ENCODE assay signal across 7 cellular contexts in the genomic region with DNA sequence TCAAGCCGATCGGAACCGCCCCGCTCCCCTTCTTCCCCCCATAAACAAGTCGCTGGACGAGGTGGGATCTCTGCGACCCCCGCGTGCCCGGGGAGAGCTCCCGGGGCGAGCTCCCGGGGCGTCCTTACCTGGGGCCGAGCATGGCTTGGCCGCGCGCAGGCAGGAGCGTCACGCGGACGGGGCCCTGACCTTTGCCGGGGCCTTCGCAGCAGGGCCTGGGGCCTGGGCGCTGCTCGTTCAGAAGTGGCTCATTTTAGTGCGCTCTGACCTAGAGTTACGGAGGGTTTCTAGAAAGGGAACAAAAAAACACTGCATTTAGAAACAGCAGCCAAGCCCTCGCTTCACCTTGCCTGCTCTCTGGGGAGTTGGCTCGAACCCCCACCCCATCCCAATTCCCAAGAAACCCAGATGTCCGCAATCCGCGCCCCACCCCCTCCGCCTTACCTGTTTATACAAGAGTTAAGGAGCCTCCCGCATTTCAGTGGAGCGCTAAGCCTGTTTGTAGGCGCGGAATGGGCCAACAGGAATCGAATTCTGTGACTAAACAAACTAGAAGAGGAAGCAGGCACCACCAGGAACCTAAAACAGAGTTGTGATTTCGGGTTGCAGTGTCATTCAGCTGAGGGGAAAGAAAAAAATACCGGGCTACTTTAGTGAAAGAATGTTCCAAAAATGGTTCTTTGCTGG. TPM values are rescaled to one million over a fixed set of nuclear protein-coding genes. Genes with fewer than 3 reads are reported as not detected.
A peak's percentile ranks its signal among the peaks of the same experiment; 100 is the strongest.
DNase-seq lines count a peak whose midpoint lies in the region; ATAC-seq and TF ChIP-seq lines count a peak whose summit lies in the region.

No MANE protein-coding gene starts in this region.

- TF ChIP-seq CTCF in HFFc6 (IDR thresholded peaks at IDR 0.05) = no peak

- peaks cover 1% of the 10 kb centered on the region; the same call in 1 of the 2 replicates for H3K27me3 Mint-ChIP-seq in HFFc6 (ENCODE audit: insufficient read depth)
- peaks cover 37 to 47% of the 10 kb centered on the region in 2 donors for H3K27me3 Mint-ChIP-seq in natural killer cell treated with Interleukin-12 subunit alpha and Interleukin-12 subunit beta and Interleukin-15 and Interleukin-18, amount 100 ng/mL, for 72 hours

- H3K4me3 Mint-ChIP-seq in HFFc6 = peak overlapping the region; percentile 94; the same call in 1 of the 2 replicates
- H3K4me3 Mint-ChIP-seq in natural killer cell treated with Interleukin-12 subunit alpha and Interleukin-12 subunit beta and Interleukin-15 and Interleukin-18, amount 100 ng/mL, for 72 hours = peak overlapping the region; percentile 59

- DNase-seq in HFFc6 = no peak
- DNase-seq in NCI-H460 (ENCODE audit: extremely low read depth, low read depth) = peak; percentile 24
- no peak for DNase-seq in epithelial cell of prostate (ENCODE audit: low read depth, low spot score)
- DNase-seq in natural killer cell treated with Interleukin-12 subunit alpha and Interleukin-12 subunit beta and Interleukin-15 and Interleukin-18, amount 100 ng/mL, for 72 hours (ENCODE audit: low spot score) = no peak
- DNase-seq in NCI-H2029 (lab: John Stamatoyannopoulos, UW) = no peak
- DNase-seq in KG1 (lab: John Stamatoyannopoulos, UW) = no peak

- H3K4me1 Mint-ChIP-seq in HFFc6 (ENCODE audit: low read depth) = peaks cover 46% of the 10 kb centered on the region
- peaks cover 10 to 11% of the 10 kb centered on the region in 2 donors for H3K4me1 Mint-ChIP-seq in natural killer cell treated with Interleukin-12 subunit alpha and Interleukin-12 subunit beta and Interleukin-15 and Interleukin-18, amount 100 ng/mL, for 72 hours (ENCODE audit: low read depth in 2 of 2)

- H3K9me3 Mint-ChIP-seq in HFFc6 = no peaks in the 10 kb centered on the region
- H3K9me3 Mint-ChIP-seq in natural killer cell treated with Interleukin-12 subunit alpha and Interleukin-12 subunit beta and Interleukin-15 and Interleukin-18, amount 100 ng/mL, for 72 hours = no peaks in the 10 kb centered on the region

- peak overlapping the region; percentile 97 for H3K27ac ChIP-seq in epithelial cell of prostate

- no peak overlapping the region for H3K27ac Mint-ChIP-seq in HFFc6
- H3K27ac Mint-ChIP-seq in natural killer cell treated with Interleukin-12 subunit alpha and Interleukin-12 subunit beta and Interleukin-15 and Interleukin-18, amount 100 ng/mL, for 72 hours = peak overlapping the region in 1 of 2 donors; percentile 79

- peak; percentile 47 for ATAC-seq in GM18861 (IDR thresholded peaks at IDR 0.05; ENCODE audit: unreplicated experiment)
- peak in 1 of 2 donors; percentile 57 for ATAC-seq in natural killer cell treated with Interleukin-12 subunit alpha and Interleukin-12 subunit beta and Interleukin-15 and Interleukin-18, amount 100 ng/mL, for 72 hours

- H3K36me3 Mint-ChIP-seq in HFFc6 (ENCODE audit: low read depth) = no peaks in the 10 kb centered on the region
- H3K36me3 Mint-ChIP-seq in natural killer cell treated with Interleukin-12 subunit alpha and Interleukin-12 subunit beta and Interleukin-15 and Interleukin-18, amount 100 ng/mL, for 72 hours = peaks cover 5% of the 10 kb centered on the region

RNA-seq across cellular contexts. Expression of gene RBM47, which starts 0.8 kb away (rescaled TPM):
- total RNA-seq in HFFc6 (2021; fragmentation: NEBNext Ultra II Directional; extraction: Animal tissue kit (Norgen Biotek cat#: 25700)) = 1 to 10 TPM in 5 of 6 experiments, under 1 TPM in 1; 0.95 to 1.5 (median 1.4) TPM
- 40.2 and 47.3 TPM in 2 replicates for total RNA-seq in NCI-H460 (2014; rRNA removed; shearing (Covaris generic))
- polyA plus RNA-seq in NCI-H460 (2014; cell fraction: nucleus; rRNA removed) = 65.2 and 75.3 TPM in 2 replicates
- 10 to 100 TPM in 1 of 2 donors, 1 to 10 TPM in 1; 8.5 to 15.4 TPM for total RNA-seq in natural killer cell treated with Interleukin-12 subunit alpha and Interleukin-12 subunit beta and Interleukin-15 and Interleukin-18, amount 100 ng/mL, for 72 hours
